Comparison of ENCODE assay signal across 13 cellular contexts in genomic region chr12:113911971-113912760, GRCh38.
"Had no signal": no experiment of that assay in that cellular context is flagged by ENCODE, and none has a peak within 500 bp of the region (broad histone marks: within the 10 kb centered on the region; RNA-seq: fewer than 3 reads in every experiment).

No MANE protein-coding gene starts in this region.

- H3K27me3 Mint-ChIP-seq: naive thymus-derived CD4-positive, alpha-beta T cell; stimulated activated naive B cell treated with anti-CD40 and anti-IgM and Interleukin-4, amounts not matched to agents 10 μg/mL and 1 μg/mL and 100 μg/mL, for 72 hours; stimulated activated naive CD8-positive, alpha-beta T cell treated with anti-CD3 and anti-CD28 coated beads, Interleukin-15, amount 100 ng/mL, for 72 hours had no signal

- H3K27ac Mint-ChIP-seq: neural progenitor cell; stimulated activated naive B cell treated with anti-CD40 and anti-IgM and Interleukin-4, amounts not matched to agents 10 μg/mL and 1 μg/mL and 100 μg/mL, for 72 hours had no signal

- H3K36me3 ChIP-seq: colonic mucosa, neural progenitor cell had no signal

- ATAC-seq: stimulated activated naive CD8-positive, alpha-beta T cell treated with anti-CD3 and anti-CD28 coated beads, Interleukin-15, amount 100 ng/mL, for 72 hours had no signal

- H3K27me3 ChIP-seq: colonic mucosa, esophagus squamous epithelium, foreskin keratinocyte, hepatocyte, neural progenitor cell, testis, transverse colon had no signal

- H3K9me3 Mint-ChIP-seq: naive thymus-derived CD4-positive, alpha-beta T cell; neural progenitor cell; stimulated activated naive B cell treated with anti-CD40 and anti-IgM and Interleukin-4, amounts not matched to agents 10 μg/mL and 1 μg/mL and 100 μg/mL, for 72 hours; stimulated activated naive CD8-positive, alpha-beta T cell treated with anti-CD3 and anti-CD28 coated beads, Interleukin-15, amount 100 ng/mL, for 72 hours had no signal

- H3K27ac ChIP-seq: colonic mucosa, esophagus squamous epithelium, foreskin keratinocyte, hepatocyte, neural progenitor cell, psoas muscle, testis, transverse colon had no signal

- H3K9ac ChIP-seq: neural progenitor cell had no signal

- H3K9me3 ChIP-seq: colonic mucosa, esophagus squamous epithelium, psoas muscle, testis, transverse colon had no signal

- DNase-seq: esophagus squamous epithelium, kidney had no signal

- H3K36me3 Mint-ChIP-seq: neural progenitor cell had no signal

- H3K4me1 ChIP-seq: colonic mucosa, foreskin keratinocyte, psoas muscle, testis, transverse colon had no signal

- H3K4me3 ChIP-seq: colonic mucosa, esophagus squamous epithelium, hepatocyte, lung, neural progenitor cell, psoas muscle, testis, transverse colon had no signal

- H3K4me3 Mint-ChIP-seq: naive thymus-derived CD4-positive, alpha-beta T cell; neural progenitor cell; stimulated activated naive B cell treated with anti-CD40 and anti-IgM and Interleukin-4, amounts not matched to agents 10 μg/mL and 1 μg/mL and 100 μg/mL, for 72 hours; stimulated activated naive CD8-positive, alpha-beta T cell treated with anti-CD3 and anti-CD28 coated beads, Interleukin-15, amount 100 ng/mL, for 72 hours had no signal

- H3K4me1 Mint-ChIP-seq: stimulated activated naive B cell treated with anti-CD40 and anti-IgM and Interleukin-4, amounts not matched to agents 10 μg/mL and 1 μg/mL and 100 μg/mL, for 72 hours; stimulated activated naive CD8-positive, alpha-beta T cell treated with anti-CD3 and anti-CD28 coated beads, Interleukin-15, amount 100 ng/mL, for 72 hours had no signal
